22 cellular contexts compared by ENCODE assay signal in genomic region chr1:170691258-170691657, GRCh38. TPM values are rescaled to one million over a fixed set of nuclear protein-coding genes. Genes with fewer than 3 reads are reported as not detected.
DNase-seq lines count a peak whose midpoint lies in the region; ATAC-seq, FAIRE-seq and TF ChIP-seq lines count a peak whose summit lies in the region.
"Had no signal": no experiment of that assay in that cellular context is flagged by ENCODE, and none has a peak within 500 bp of the region (broad histone marks: within the 10 kb centered on the region; RNA-seq: fewer than 3 reads in every experiment).

No MANE protein-coding gene starts in this region.

- CTCF ChIA-PET in SK-N-SH (lab: Yijun Ruan, JAX) = interaction anchor here (2.2 to 2.4 kb wide), 2 partner anchors 12 to 239 kb away, joined by 7 to 15 read pairs; no protein-coding TSS in a partner anchor
- CTCF ChIA-PET in GM12878 (lab: Yijun Ruan, JAX) = interaction anchor here (0.8 to 8.7 kb wide), 12 partner anchors 17 to 746 kb away, joined by 3 to 152 read pairs (median 12); partner anchors contain the start of gene FMO4

- POLR2A ChIA-PET in SK-N-SH (lab: Yijun Ruan, JAX) (no interaction called here), GM12878 (lab: Charles Lee) (interaction anchor here (1.1 kb wide), 1 partner anchor 14 kb away, joined by 3 read pairs; no protein-coding TSS in a partner anchor)

- H2AFZ ChIP-seq in SK-N-SH (ENCODE audit: low read depth) = no peak overlapping the region
- H2AFZ ChIP-seq in GM12878 (ENCODE audit: control insufficient read depth, low read depth, low read length) = no peak overlapping the region

- H3K4me1 ChIP-seq in SK-N-SH (ENCODE audit: control insufficient read depth in 1 of 2, insufficient read depth in 2 of 2, low read depth in 1 of 2, low read length in 1 of 2) (peaks cover 27 to 74% of the 10 kb centered on the region in 2 experiments), GM12878 (ENCODE audit: control insufficient read depth, insufficient read depth, low read length) (no peaks in the 10 kb centered on the region), thoracic aorta (ENCODE audit: control insufficient read depth in 1 of 2, low read depth in 2 of 2) (peaks cover 38 to 72% of the 10 kb centered on the region in 2 donors), lower lobe of right lung (no peaks in the 10 kb centered on the region)

- TF ChIP-seq CTCF in SK-N-SH (IDR thresholded peaks at IDR 0.05) = no peak
- no peak for TF ChIP-seq CTCF in GM12878 (IDR thresholded peaks at IDR 0.05 in 2 of 3, conservative IDR thresholded peaks at IDR 0.05 in 1 of 3; ENCODE audit: control insufficient read depth in 2 of 3, extremely low read depth in 1 of 3, insufficient read depth in 1 of 3, low read depth in 3 of 3, low read length in 3 of 3)
- no peak for TF ChIP-seq CTCF in nephron (IDR thresholded peaks at IDR 0.05; ENCODE audit: unreplicated experiment in 3 of 3)
- no peak for TF ChIP-seq CTCF in thoracic aorta (IDR thresholded peaks at IDR 0.05)
- no peak for TF ChIP-seq CTCF in lower lobe of right lung (IDR thresholded peaks at IDR 0.05)

- ATAC-seq in SK-N-SH treated with all-trans-retinoic acid at 6 μM for 48 hours (no peak), GM12878 (no peak), thoracic aorta (ENCODE audit: insufficient number of reproducible peaks, low FRiP score, low read depth) (no peak), lower lobe of right lung (no peak)
- ATAC-seq: Panc1 had no signal

- H3K27me3 ChIP-seq in SK-N-SH (ENCODE audit: insufficient read depth) = no peaks in the 10 kb centered on the region
- no peaks in the 10 kb centered on the region for H3K27me3 ChIP-seq in GM12878 (replicated peaks in 1 of 2; ENCODE audit: control insufficient read depth in 2 of 2, insufficient read depth in 2 of 2, low read length in 1 of 2)
- no peaks in the 10 kb centered on the region for H3K27me3 ChIP-seq in thoracic aorta (replicated peaks; ENCODE audit: insufficient read depth)
- no peaks in the 10 kb centered on the region for H3K27me3 ChIP-seq in lower lobe of right lung (ENCODE audit: low read depth)

- in situ Hi-C loops in GM12878 (cut with MboI) = loop anchor here (5.0 kb wide), 1 partner anchor 191 kb away; no protein-coding TSS in a partner anchor

- TF ChIP-seq RAD21 in SK-N-SH (IDR thresholded peaks at IDR 0.05; ENCODE audit: low read length) (no peak), GM12878 (IDR thresholded peaks at IDR 0.05; ENCODE audit: insufficient read depth, low read depth, low read length) (no peak)

- no peaks in the 10 kb centered on the region for H3K27me3 Mint-ChIP-seq in nephron (ENCODE audit: low read depth)

- H3K4me3 ChIP-seq in SK-N-SH (ENCODE audit: low read depth in 2 of 2, low read length in 1 of 2) = no peak overlapping the region
- no peak overlapping the region for H3K4me3 ChIP-seq in GM12878
- H3K4me3 ChIP-seq in thoracic aorta = no peak overlapping the region
- H3K4me3 ChIP-seq in lower lobe of right lung = no peak overlapping the region

- DNase-seq in SK-N-SH = no peak
- DNase-seq in GM12878 (ENCODE audit: low read depth, low spot score) = no peak
- no peak for DNase-seq in thoracic aorta (ENCODE audit: low spot score)
- DNase-seq in dedifferentiated amniotic fluid mesenchymal stem cell (ENCODE audit: extremely low spot score) = no peak
- DNase-seq in NCI-H345 (lab: John Stamatoyannopoulos, UW) = no peak
- DNase-seq in lower lobe of right lung = no peak
- DNase-seq: H7; KG1; NCI-H1092 treated with DMSO at 0.1 percent for 48 hours; NCI-H1436 treated with DMSO at 0.1 percent for 48 hours; NCI-H1930; NCI-H226; NCI-H524; NCI-H774; NK-92 treated with Interleukin-12 subunit alpha and Interleukin-12 subunit beta, amount 100 ng/mL, for 24 hours had no signal

- no TSS peak for BruUV-seq in GM12878 (replicated peaks; lab: Mats Ljungman, UMichigan)

- H3K4me3 Mint-ChIP-seq in nephron = no peak overlapping the region

- SMC1A ChIA-PET in GM12878 (lab: Charles Lee; ENCODE audit: uncharacterized antibody, unreplicated experiment) = interaction anchor here (0.9 to 8.2 kb wide), 10 partner anchors 9 to 237 kb away, joined by 3 to 128 read pairs (median 18); no protein-coding TSS in a partner anchor

- H3K79me2 ChIP-seq in SK-N-SH (ENCODE audit: insufficient read depth) = peaks cover 100% of the 10 kb centered on the region
- no peaks in the 10 kb centered on the region for H3K79me2 ChIP-seq in GM12878 (ENCODE audit: control insufficient read depth, insufficient read depth, low read length)

- H3K9me3 Mint-ChIP-seq in nephron = no peaks in the 10 kb centered on the region

- intact Hi-C loops in GM12878 (cut with micrococcal nuclease; ENCODE audit: unreplicated experiment) (no loop called here), lower lobe of right lung (cut with DNase I) (no loop called here)

- peak overlapping the region; percentile 90 to 99 for H3K27ac ChIP-seq in SK-N-SH (ENCODE audit: low read depth in 2 of 2, low read length in 1 of 2)
- H3K27ac ChIP-seq in GM12878 (ENCODE audit: control insufficient read depth, insufficient read depth) = no peak overlapping the region
- H3K27ac ChIP-seq in thoracic aorta = peak overlapping the region; percentile 41 to 85
- H3K27ac ChIP-seq in lower lobe of right lung = no peak overlapping the region
- H3K27ac ChIP-seq: 22Rv1, C4-2B had no signal

- H4K20me1 ChIP-seq in SK-N-SH (ENCODE audit: insufficient read depth) (peaks cover 27% of the 10 kb centered on the region; the same call in 1 of the 2 replicates), GM12878 (ENCODE audit: control insufficient read depth, insufficient read depth) (no peaks in the 10 kb centered on the region)

- peak overlapping the region; percentile 41 to 84 (median 61) for H3K27ac Mint-ChIP-seq in nephron

- H3K9ac ChIP-seq in SK-N-SH = peak overlapping the region; percentile 27; the same call in 1 of the 2 replicates
- no peak overlapping the region for H3K9ac ChIP-seq in GM12878 (ENCODE audit: control insufficient read depth, insufficient read depth, low read length)

- peaks cover 82% of the 10 kb centered on the region for H3F3A ChIP-seq in SK-N-SH (replicated peaks; ENCODE audit: insufficient read depth)

- RAD21 ChIA-PET in GM12878 (lab: Charles Lee; ENCODE audit: unreplicated experiment) = interaction anchor here (1.2 to 7.0 kb wide), 5 partner anchors 17 to 776 kb away, joined by 3 to 71 read pairs (median 6); no protein-coding TSS in a partner anchor

- TF ChIP-seq POLR2A in GM12878 (IDR thresholded peaks at IDR 0.05; ENCODE audit: low read depth, low read length) = no peak

- H3K36me3 ChIP-seq in SK-N-SH (replicated peaks in 1 of 2; ENCODE audit: control insufficient read depth in 1 of 2, insufficient read depth in 2 of 2, low read length in 1 of 2) (peaks cover 11 to 67% of the 10 kb centered on the region in 2 experiments), GM12878 (ENCODE audit: control insufficient read depth in 2 of 2, insufficient read depth in 2 of 2, low read length in 1 of 2) (no peaks in the 10 kb centered on the region), thoracic aorta (no peaks in the 10 kb centered on the region), lower lobe of right lung (no peaks in the 10 kb centered on the region)

- H3K4me2 ChIP-seq in SK-N-SH = peak overlapping the region; percentile 51
- no peak overlapping the region for H3K4me2 ChIP-seq in GM12878 (ENCODE audit: control insufficient read depth, insufficient read depth)

- TF ChIP-seq EP300 in SK-N-SH (IDR thresholded peaks at IDR 0.05; ENCODE audit: borderline replicate concordance in 1 of 2, low read depth in 1 of 2, low read length in 1 of 2) (no peak), GM12878 (IDR thresholded peaks at IDR 0.05; ENCODE audit: borderline replicate concordance in 1 of 2, control insufficient read depth in 1 of 2, low read depth in 2 of 2, low read length in 2 of 2) (no peak)

- H3K9me3 ChIP-seq in SK-N-SH (no peaks in the 10 kb centered on the region), GM12878 (replicated peaks; ENCODE audit: control insufficient read depth, insufficient read depth, low read length) (no peaks in the 10 kb centered on the region), thoracic aorta (no peaks in the 10 kb centered on the region), lower lobe of right lung (no peaks in the 10 kb centered on the region)

- no peaks in the 10 kb centered on the region for H3K9me2 ChIP-seq in SK-N-SH

- H3K4me1 Mint-ChIP-seq in nephron = peaks cover 75% of the 10 kb centered on the region

- no peak for FAIRE-seq in GM12878 (lab: Jason Lieb, UNC)
- FAIRE-seq: G401.6, GM19239 had no signal

- H3K36me3 Mint-ChIP-seq in nephron (ENCODE audit: low read depth) = no peaks in the 10 kb centered on the region

TF ChIP-seq in SK-N-SH, 30 proteins besides CTCF, POLR2A, EP300 and RAD21 (continues in another document):
- no peak for TF ChIP-seq JUND (IDR thresholded peaks at IDR 0.05)
- TF ChIP-seq YY1 (IDR thresholded peaks at IDR 0.05; ENCODE audit: low read depth) = no peak

TF ChIP-seq in SK-N-SH treated with all-trans-retinoic acid at 6 μM for 48 hours, 23 proteins besides CTCF, POLR2A, EP300 and RAD21 (continues in another document):
- TF ChIP-seq ZFP30 (CRISPR knock-in tag; IDR thresholded peaks at IDR 0.05) = no peak

TF ChIP-seq in GM12878, 131 proteins besides CTCF, POLR2A, EP300 and RAD21 (continues in another document):
- TF ChIP-seq NBN (IDR thresholded peaks at IDR 0.05) = 0 out of 2 replicates have a peak, but pooled peaks have one; percentile 34

RNA-seq across cellular contexts. Expression of gene PRRX1, which starts 27.3 kb away (rescaled TPM):
- polyA plus RNA-seq in SK-N-SH (2012; rRNA removed) = 356 and 431 TPM in 2 replicates
- 352 and 421 TPM in 2 replicates for polyA plus RNA-seq in SK-N-SH (2012; cell fraction: cytosol; rRNA removed)
- polyA plus RNA-seq in SK-N-SH (2012; cell fraction: nucleus; rRNA removed) = 197 and 345 TPM in 2 replicates
- 30.6 and 33.8 TPM in 2 replicates for total RNA-seq in GM12878 (2013; cell fraction: nucleolus; rRNA removed)
- total RNA-seq in GM12878 (2014; rRNA removed) = 2.7 and 3.7 TPM in 2 replicates
- total RNA-seq in GM12878 (2014; rRNA removed; fragmentation: Illumina TruSeq; extraction: Trizol) = 1.3 and 2.4 TPM in 2 replicates
- 2.0 and 2.8 TPM in 2 replicates for total RNA-seq in GM12878 (2021)
- polyA plus RNA-seq in GM12878 (2011; ENCODE audit: low read depth) = 0.16 TPM
- polyA plus RNA-seq in GM12878 (2011; rRNA removed) = 48.2 and 64.6 TPM in 2 replicates
- 35.9 and 39.3 TPM in 2 replicates for polyA plus RNA-seq in GM12878 (2011; cell fraction: cytosol; rRNA removed)
- 34.2 and 44.6 TPM in 2 replicates for polyA plus RNA-seq in GM12878 (2011; cell fraction: nucleus; rRNA removed)
- 0.26 and 0.56 TPM in 2 replicates for polyA plus RNA-seq in GM12878 (2012)
- 1.6 and 5.1 TPM in 2 replicates for polyA plus RNA-seq in GM12878 (2014; fragmentation: Illumina TruSeq; extraction: Trizol)
- polyA plus RNA-seq in GM12878 (2014; fragmentation: Nextera tagmentation; extraction: Ambion mirVana) = under 1 TPM; 0.42 to 0.48 TPM
- polyA plus RNA-seq in GM12878 (2014; rRNA removed) = 1.4 and 2.2 TPM in 2 replicates
- 1 to 10 TPM in 1 of 2 experiments, under 1 TPM in 1; 0.67 to 1.3 TPM for polyA plus RNA-seq in GM12878 (2016; fragmentation: Nextera tagmentation; extraction: Ambion mirVana)
- polyA minus RNA-seq in GM12878 (2011; rRNA and poly(A)+ RNA removed) = 63.7 and 81.4 TPM in 2 replicates
- polyA minus RNA-seq in GM12878 (2011; cell fraction: cytosol; rRNA and poly(A)+ RNA removed) = 24.7 and 24.9 TPM in 2 replicates
- 22.6 and 31.6 TPM in 2 replicates for polyA minus RNA-seq in GM12878 (2011; cell fraction: nucleus; rRNA and poly(A)+ RNA removed)
- total RNA-seq in thoracic aorta = 100 to 1,000 TPM in 1 of 2 donors, 10 to 100 TPM in 1; 66.6 to 171 TPM
- 30.1 TPM for total RNA-seq in lower lobe of right lung
- total RNA-seq: H7 had no signal

Comparison
In these comparisons a context has a peak if more than half of its experiments do, and no peak if none do; other contexts are left out.
1. H3K27ac ChIP-seq: peak in SK-N-SH (2 of 2) and thoracic aorta (2 of 2); none in GM12878 (single experiment) and lower lobe of right lung (single experiment).